Comparison of ENCODE assay signal across 21 cellular contexts in genomic region chr15:66715736-66716667, GRCh38. TPM values are rescaled to one million over a fixed set of nuclear protein-coding genes. Genes with fewer than 3 reads are reported as not detected.
DNase-seq lines count a peak whose midpoint lies in the region; ATAC-seq, FAIRE-seq and TF ChIP-seq lines count a peak whose summit lies in the region.
"Had no signal": no experiment of that assay in that cellular context is flagged by ENCODE, and none has a peak within 500 bp of the region (broad histone marks: within the 10 kb centered on the region; RNA-seq: fewer than 3 reads in every experiment).

No MANE protein-coding gene starts in this region.

- in situ Hi-C loops in G401 (cut with HindIII; ENCODE audit: low sequenced_read_pairs): no loop called here

- no peaks in the 10 kb centered on the region for H4K20me1 ChIP-seq in GM23338 (replicated peaks; ENCODE audit: insufficient read depth)

- no peaks in the 10 kb centered on the region for H3K79me2 ChIP-seq in GM23338 (replicated peaks; ENCODE audit: insufficient read depth)

- no peak for FAIRE-seq in kidney (lab: Jason Lieb, UNC)
- FAIRE-seq: GM18507, GM19239 had no signal

- H3K27ac ChIP-seq in GM23338 (ENCODE audit: low read depth): no peak overlapping the region
- H3K27ac ChIP-seq in SK-N-MC: peak overlapping the region; percentile 80
- H3K27ac ChIP-seq in kidney (ENCODE audit: low read depth in 2 of 2, low read length in 2 of 2): peak overlapping the region; percentile 8 to 37
- H3K27ac ChIP-seq in spleen: peak overlapping the region in 2 of 8 donors; percentile 33 to 37
- H3K27ac ChIP-seq: RWPE1 had no signal

- H3K4me3 ChIP-seq in GM23338 (no peak overlapping the region), SK-N-MC (peak overlapping the region; percentile 55), kidney (ENCODE audit: low read length in 2 of 2) (no peak overlapping the region), spleen (no peak overlapping the region)

- H3K9me3 ChIP-seq in SK-N-MC (ENCODE audit: low read depth, low read length): no peaks in the 10 kb centered on the region
- no peaks in the 10 kb centered on the region for H3K9me3 ChIP-seq in kidney (ENCODE audit: control insufficient read depth in 1 of 2, low read length in 2 of 2)
- H3K9me3 ChIP-seq in spleen: no peaks in the 10 kb centered on the region

- H3K9me3 Mint-ChIP-seq in GM23338: no peaks in the 10 kb centered on the region
- H3K9me3 Mint-ChIP-seq: naive thymus-derived CD8-positive, alpha-beta T cell; T-cell; WTC11 had no signal

- peak overlapping the region; percentile 33; the same call in 1 of the 2 replicates for H3K27ac Mint-ChIP-seq in GM23338
- H3K27ac Mint-ChIP-seq: activated CD8-positive, alpha-beta T cell treated with anti-CD3 and anti-CD28 coated beads, Interleukin-2, amount 10 ng/mL, durations not matched to agents 7 days and 5 days; naive thymus-derived CD8-positive, alpha-beta T cell; T-cell had no signal

- intact Hi-C loops in kidney (cut with DNase I) (no loop called here), spleen (cut with DNase I; ENCODE audit: low total_unique reads) (no loop called here)

- peaks cover 3% of the 10 kb centered on the region; the same call in 1 of the 3 replicates for H3K36me3 Mint-ChIP-seq in GM23338 (ENCODE audit: low read depth)
- H3K36me3 Mint-ChIP-seq: naive thymus-derived CD8-positive, alpha-beta T cell; T-cell had no signal

- no peak for TF ChIP-seq POLR2A in spleen (IDR thresholded peaks at IDR 0.05)

- peak overlapping the region; percentile 60 for H3K9ac ChIP-seq in SK-N-MC (ENCODE audit: insufficient read length)
- peak overlapping the region in 1 of 2 donors; percentile 29 for H3K9ac ChIP-seq in kidney (ENCODE audit: low read length in 2 of 2)

- H3K27me3 ChIP-seq in GM23338 (ENCODE audit: insufficient read depth): no peaks in the 10 kb centered on the region
- peaks cover 0 to 12% (median 0%) of the 10 kb centered on the region in 7 donors for H3K27me3 ChIP-seq in spleen (replicated peaks in 1 of 7)

- TF ChIP-seq CTCF in GM23338 (conservative IDR thresholded peaks at IDR 0.05; ENCODE audit: low read depth in 2 of 2) (no peak), kidney (IDR thresholded peaks at IDR 0.05; ENCODE audit: borderline replicate concordance, extremely low read depth, insufficient read depth) (no peak), spleen (IDR thresholded peaks at IDR 0.05 in 8 of 11, conservative IDR thresholded peaks at IDR 0.05 in 3 of 11) (no peak)

- no peaks in the 10 kb centered on the region for H3F3A ChIP-seq in GM23338 (replicated peaks; ENCODE audit: low read depth)

- no peak overlapping the region for H3K4me3 Mint-ChIP-seq in GM23338
- H3K4me3 Mint-ChIP-seq: activated CD8-positive, alpha-beta T cell treated with anti-CD3 and anti-CD28 coated beads, Interleukin-2, amount 10 ng/mL, durations not matched to agents 7 days and 5 days; naive thymus-derived CD8-positive, alpha-beta T cell; T-cell; WTC11 had no signal

- peaks cover 29% of the 10 kb centered on the region for H3K4me1 Mint-ChIP-seq in GM23338

- DNase-seq in GM23338 (ENCODE audit: low spot score) (no peak), SK-N-MC (ENCODE audit: low read depth, low spot score) (no peak), kidney (no peak), spleen (peak; percentile 29), G401 (ENCODE audit: low spot score) (no peak), AML-193 (lab: John Stamatoyannopoulos, UW) (no peak)
- no peak for DNase-seq in stimulated activated CD4-positive, alpha-beta T cell treated with anti-CD3 and anti-CD28 coated beads, Interleukin-12 subunit alpha, Interleukin-12 subunit beta, amount 100 ng/mL, for 4 hours
- DNase-seq: activated CD8-positive, alpha-beta T cell treated with anti-CD3 and anti-CD28 coated beads, Interleukin-2, amount 10 ng/mL, durations not matched to agents 7 days and 5 days; cerebellar nuclear complex; DMS153; foreskin melanocyte; naive thymus-derived CD8-positive, alpha-beta T cell; NCI-H1092 treated with DMSO at 0.1 percent for 48 hours; stimulated activated CD4-positive, alpha-beta T cell treated with anti-CD3 and anti-CD28 coated beads, Interleukin-1b, Interleukin-23, amount 100 ng/mL, for 48 hours; substantia nigra; T-cell had no signal

- peaks cover 6% of the 10 kb centered on the region for H3K27me3 Mint-ChIP-seq in GM23338 (ENCODE audit: insufficient read depth, low read depth, poor library complexity)

- no peak overlapping the region for H2AFZ ChIP-seq in GM23338

- peak; percentile 46 for ATAC-seq in GM23338
- ATAC-seq in GM21723 (IDR thresholded peaks at IDR 0.05; ENCODE audit: unreplicated experiment): no peak
- ATAC-seq: activated CD8-positive, alpha-beta T cell treated with anti-CD3 and anti-CD28 coated beads, Interleukin-2, amount 10 ng/mL, durations not matched to agents 7 days and 5 days; naive thymus-derived CD8-positive, alpha-beta T cell; T-cell had no signal

- H3K9me2 ChIP-seq in GM23338 (ENCODE audit: insufficient read depth): no peaks in the 10 kb centered on the region

- no peak overlapping the region for H3K4me2 ChIP-seq in GM23338

- peaks cover 10% of the 10 kb centered on the region; the same call in 1 of the 2 replicates for H3K4me1 ChIP-seq in GM23338 (ENCODE audit: insufficient read depth)
- peaks cover 35 to 41% of the 10 kb centered on the region in 2 donors for H3K4me1 ChIP-seq in kidney (ENCODE audit: control insufficient read depth in 1 of 2, insufficient read depth in 1 of 2, low read depth in 1 of 2, low read length in 2 of 2)
- H3K4me1 ChIP-seq in spleen: peaks cover 4 to 57% (median 25%) of the 10 kb centered on the region in 6 donors

- WGBS in spleen, 5 donors: 38 to 49% (median 44%) methylated on average over 15 of the region's 15 CpGs

- H3K36me3 ChIP-seq in GM23338 (ENCODE audit: insufficient read depth) (no peaks in the 10 kb centered on the region; the same call in 1 of the 2 replicates), SK-N-MC (ENCODE audit: insufficient read depth, low read length) (peaks cover 24% of the 10 kb centered on the region), kidney (ENCODE audit: control insufficient read depth in 1 of 2, insufficient read depth in 2 of 2, low read length in 2 of 2) (peaks cover 2 to 19% of the 10 kb centered on the region in 2 donors), spleen (peaks cover 0 to 11% (median 0%) of the 10 kb centered on the region in 6 donors)

TF ChIP-seq in GM23338, 12 proteins besides CTCF, POLR2A, EP300 and RAD21 (continues in another document):
- TF ChIP-seq ZNF114 (CRISPR knock-in tag; IDR thresholded peaks at IDR 0.05) (no peak), EZH2 (IDR thresholded peaks at IDR 0.05; ENCODE audit: low read depth, unreplicated experiment) (no peak), EZH2phosphoT487 (IDR thresholded peaks at IDR 0.05; ENCODE audit: unreplicated experiment) (no peak), REST (IDR thresholded peaks at IDR 0.05; ENCODE audit: unreplicated experiment) (no peak), ETS1 (IDR thresholded peaks at IDR 0.05) (no peak), ZNF331 (CRISPR knock-in tag; IDR thresholded peaks at IDR 0.05; ENCODE audit: low read depth) (no peak), CREB1 (CRISPR knock-in tag; IDR thresholded peaks at IDR 0.05; ENCODE audit: low read depth) (no peak)

RNA-seq across cellular contexts. Expression of gene SMAD6, which starts 14.0 kb away (rescaled TPM):
- 11.9 and 15.7 TPM in 2 replicates for total RNA-seq in GM23338 (2014; rRNA removed; shearing (Covaris generic))
- polyA plus RNA-seq in GM23338 (2016; fragmentation: Nextera tagmentation; extraction: Ambion mirVana): 1.6 and 2.1 TPM in 2 replicates
- 23.0 TPM for total RNA-seq in kidney
- 15.4 TPM for polyA plus RNA-seq in kidney (ENCODE audit: insufficient read depth, low read depth, low replicate concordance)
- total RNA-seq in spleen: 10 to 100 TPM in 2 of 7 donors, 1 to 10 TPM in 5; 3.6 to 14.0 (median 6.9) TPM
- 1 to 10 TPM in 2 of 3 donors, under 1 TPM in 1; 0.72 to 3.5 (median 3.4) TPM for polyA plus RNA-seq in spleen
- total RNA-seq in G401 (2014; rRNA removed; shearing (Covaris generic)): 84.0 and 102 TPM in 2 replicates
- polyA plus RNA-seq: naive thymus-derived CD8-positive, alpha-beta T cell had no signal
